In the genomic region with DNA sequence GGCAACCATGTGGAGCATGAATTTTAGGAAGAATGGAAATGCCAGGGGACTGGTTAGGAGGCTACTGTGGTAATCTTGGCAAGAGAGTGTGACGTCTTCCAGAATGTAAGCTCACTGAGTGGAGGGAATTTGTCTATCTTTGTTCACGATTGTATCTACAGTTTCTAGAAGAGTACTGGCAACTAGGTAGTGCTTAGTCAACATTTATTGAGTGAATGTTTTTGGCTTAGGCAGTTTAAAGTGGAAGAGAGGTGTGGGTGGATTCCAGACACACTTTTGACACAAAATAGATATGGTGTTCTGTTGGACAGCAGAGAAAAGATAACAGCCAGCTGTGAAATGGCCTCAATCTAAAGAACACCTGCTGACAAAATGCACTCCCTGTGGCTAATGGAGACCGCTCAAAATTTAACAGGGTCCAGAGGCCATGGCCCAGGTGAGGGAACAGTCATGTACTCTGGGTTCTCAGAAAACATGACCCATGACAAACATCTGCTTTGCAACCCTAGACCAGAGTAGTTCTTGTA, we compare ENCODE assay signal across 28 cellular contexts.
"Had no signal": no experiment of that assay in that cellular context is flagged by ENCODE, and none has a peak within 500 bp of the region (broad histone marks: within the 10 kb centered on the region; RNA-seq: fewer than 3 reads in every experiment).

No MANE protein-coding gene starts in this region.

- H3K4me1 ChIP-seq: colonic mucosa, esophagus muscularis mucosa, esophagus squamous epithelium, foreskin keratinocyte, gastrocnemius medialis, gastroesophageal sphincter, heart left ventricle, heart right ventricle had no signal

- H3K27ac ChIP-seq: colonic mucosa, coronary artery, dorsolateral prefrontal cortex, epithelial cell of prostate, esophagus muscularis mucosa, esophagus squamous epithelium, foreskin keratinocyte, gastrocnemius medialis, gastroesophageal sphincter, heart left ventricle, heart right ventricle had no signal

- H3K27me3 ChIP-seq: colonic mucosa had no signal

- FAIRE-seq: colon, endometrium, endothelial cell of umbilical vein, frontal cortex had no signal

- H3K9me3 ChIP-seq: colonic mucosa, esophagus muscularis mucosa, esophagus squamous epithelium, gastrocnemius medialis, gastroesophageal sphincter, heart left ventricle, heart right ventricle had no signal

- ATAC-seq: effector memory CD8-positive, alpha-beta T cell; esophagus mucosa; foreskin keratinocyte; gastrocnemius medialis; gastroesophageal sphincter; heart left ventricle; heart right ventricle had no signal

- H3K4me3 ChIP-seq: colonic mucosa, coronary artery, dorsolateral prefrontal cortex, esophagus muscularis mucosa, esophagus squamous epithelium, gastrocnemius medialis, gastroesophageal sphincter, heart left ventricle, heart right ventricle had no signal

- DNase-seq: colonic mucosa; cortex of kidney; dermis blood vessel endothelial cell; dorsolateral prefrontal cortex; effector CD4-positive, alpha-beta T cell; effector CD8-positive, alpha-beta T cell; effector memory CD4-positive, alpha-beta T cell; effector memory CD8-positive, alpha-beta T cell; endodermal cell; erythroblast; esophagus squamous epithelium; foreskin fibroblast; foreskin keratinocyte; foreskin melanocyte; gastrocnemius medialis; glutamatergic neuron; head of caudate nucleus; heart left ventricle; heart right ventricle had no signal

- H3K36me3 ChIP-seq: colonic mucosa, esophagus muscularis mucosa, esophagus squamous epithelium, gastrocnemius medialis, gastroesophageal sphincter, heart left ventricle, heart right ventricle had no signal
